ENCODE assay signal across 26 cellular contexts in the genomic region with DNA sequence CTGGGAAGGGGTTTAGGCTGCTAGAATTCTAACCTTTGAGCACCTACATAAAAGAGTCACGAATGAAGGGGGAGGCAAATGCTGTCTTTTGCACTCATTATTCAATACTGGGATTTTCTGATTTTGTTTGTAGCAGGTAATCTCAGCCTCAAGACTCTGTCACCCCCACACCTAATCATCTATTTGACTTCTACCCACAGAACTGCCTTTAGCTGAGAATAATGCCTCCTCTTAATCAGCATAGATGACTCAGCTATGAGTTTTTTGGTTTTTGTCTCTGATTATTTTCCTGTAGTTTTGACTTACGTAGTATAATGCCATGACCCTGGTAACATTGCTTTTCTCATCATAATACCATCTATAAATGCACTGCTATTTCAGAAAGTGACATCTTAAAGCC. TPM values are rescaled to one million over a fixed set of nuclear protein-coding genes. Genes with fewer than 3 reads are reported as not detected.
DNase-seq lines count a peak whose midpoint lies in the region; ATAC-seq, FAIRE-seq and TF ChIP-seq lines count a peak whose summit lies in the region.
"Had no signal": no experiment of that assay in that cellular context is flagged by ENCODE, and none has a peak within 500 bp of the region (broad histone marks: within the 10 kb centered on the region; RNA-seq: fewer than 3 reads in every experiment).

No MANE protein-coding gene starts in this region.

- H4K91ac ChIP-seq in H1 (replicated peaks; ENCODE audit: insufficient read length, low read length), result no peak overlapping the region

- H2AK5ac ChIP-seq in H1 (ENCODE audit: low read depth, low read length), result no peak overlapping the region

- no peaks in the 10 kb centered on the region for H3K36me3 Mint-ChIP-seq in activated CD4-positive, alpha-beta memory T cell treated with anti-CD3 and anti-CD28 coated beads for 36 hours
- H3K36me3 Mint-ChIP-seq: activated CD8-positive, alpha-beta memory T cell treated with anti-CD3 and anti-CD28 coated beads, Interleukin-2, amount 10 ng/mL, durations not matched to agents 7 days and 5 days; activated naive CD4-positive, alpha-beta T cell treated with anti-CD3 and anti-CD28 coated beads, Interleukin-2, amount 10 ng/mL, durations not matched to agents 7 days and 5 days; naive thymus-derived CD8-positive, alpha-beta T cell; stimulated activated memory B cell treated with anti-CD40 and anti-IgM and Interleukin-4, amounts not matched to agents 10 μg/mL and 1 μg/mL and 100 μg/mL, for 72 hours had no signal

- H3K27me3 Mint-ChIP-seq in activated CD4-positive, alpha-beta memory T cell treated with anti-CD3 and anti-CD28 coated beads for 36 hours, result no peaks in the 10 kb centered on the region
- H3K27me3 Mint-ChIP-seq: activated CD8-positive, alpha-beta memory T cell treated with anti-CD3 and anti-CD28 coated beads, Interleukin-2, amount 10 ng/mL, durations not matched to agents 7 days and 5 days; activated naive CD4-positive, alpha-beta T cell treated with anti-CD3 and anti-CD28 coated beads, Interleukin-2, amount 10 ng/mL, durations not matched to agents 7 days and 5 days; stimulated activated memory B cell treated with anti-CD40 and anti-IgM and Interleukin-4, amounts not matched to agents 10 μg/mL and 1 μg/mL and 100 μg/mL, for 72 hours had no signal

- H3K27me3 ChIP-seq in GM23248 (replicated peaks; ENCODE audit: insufficient read depth), result no peaks in the 10 kb centered on the region
- no peaks in the 10 kb centered on the region for H3K27me3 ChIP-seq in H1 (replicated peaks in 1 of 4; ENCODE audit: control insufficient read depth in 3 of 4, extremely low read depth in 1 of 4, insufficient read depth in 3 of 4, low read length in 3 of 4)
- H3K27me3 ChIP-seq: right atrium auricular region had no signal

- H3K4me3 ChIP-seq in GM23248, result no peak overlapping the region
- no peak overlapping the region for H3K4me3 ChIP-seq in H1 (ENCODE audit: extremely low read depth in 1 of 4, insufficient read depth in 2 of 4, low read depth in 3 of 4, low read length in 4 of 4)
- H3K4me3 ChIP-seq: right atrium auricular region had no signal

- no peaks in the 10 kb centered on the region for H3K79me2 ChIP-seq in GM23248 (ENCODE audit: insufficient read depth)
- no peaks in the 10 kb centered on the region for H3K79me2 ChIP-seq in H1 (ENCODE audit: control insufficient read depth in 1 of 2, insufficient read depth in 2 of 2, low read length in 2 of 2)

- no peak overlapping the region for H4K8ac ChIP-seq in H1 (ENCODE audit: extremely low read depth, insufficient read depth, low read length)

- H3K56ac ChIP-seq in H1 (replicated peaks; ENCODE audit: insufficient read length, low read depth, low read length), result no peak overlapping the region

- CTCF ChIA-PET in H1 (lab: Charles Lee; ENCODE audit: partially characterized antibody), result no interaction called here
- CTCF ChIA-PET in activated CD4-positive, alpha-beta memory T cell treated with anti-CD3 and anti-CD28 coated beads for 36 hours (lab: Charles Lee), result no interaction called here

- no peak overlapping the region for H4K5ac ChIP-seq in H1 (ENCODE audit: insufficient read length, low read depth, low read length)

- H4K20me1 ChIP-seq in GM23248 (ENCODE audit: insufficient read depth), result no peaks in the 10 kb centered on the region
- no peaks in the 10 kb centered on the region for H4K20me1 ChIP-seq in H1 (replicated peaks in 1 of 2; ENCODE audit: control insufficient read depth in 1 of 2, insufficient read depth in 2 of 2, low read length in 2 of 2)

- H2BK5ac ChIP-seq in H1 (ENCODE audit: low read depth, low read length), result no peak overlapping the region

- no peak overlapping the region for H3K14ac ChIP-seq in H1 (ENCODE audit: insufficient read length)

- no peak overlapping the region for H3K4me2 ChIP-seq in GM23248 (ENCODE audit: unreplicated experiment)
- H3K4me2 ChIP-seq in H1 (ENCODE audit: insufficient read depth in 1 of 2, low read depth in 2 of 2, low read length in 2 of 2), result no peak overlapping the region
- H3K4me2 ChIP-seq: KMS-11 had no signal

- H3K27ac Mint-ChIP-seq in activated CD4-positive, alpha-beta memory T cell treated with anti-CD3 and anti-CD28 coated beads for 36 hours, result no peak overlapping the region
- H3K27ac Mint-ChIP-seq: activated CD4-positive, alpha-beta T cell treated with anti-CD3 and anti-CD28 coated beads, Interleukin-2, amount 10 ng/mL, durations not matched to agents 7 days and 5 days; activated CD8-positive, alpha-beta memory T cell treated with anti-CD3 and anti-CD28 coated beads, Interleukin-2, amount 10 ng/mL, durations not matched to agents 7 days and 5 days; activated naive CD4-positive, alpha-beta T cell treated with anti-CD3 and anti-CD28 coated beads, Interleukin-2, amount 10 ng/mL, durations not matched to agents 7 days and 5 days; activated T-helper 1 cell treated with anti-CD3 and anti-CD28 coated beads, Interleukin-12 subunit alpha, Interleukin-12 subunit beta, Interleukin-2, Interleukin-4 antibody, amounts not matched to agents 30 ng/mL and 10 ng/mL and 1 ng/mL, durations not matched to agents 14 hours and 24 hours and 36 hours; naive thymus-derived CD8-positive, alpha-beta T cell; stimulated activated memory B cell treated with anti-CD40 and anti-IgM and Interleukin-4, amounts not matched to agents 10 μg/mL and 1 μg/mL and 100 μg/mL, for 72 hours had no signal

- no peak for TF ChIP-seq RAD21 in H1 (IDR thresholded peaks at IDR 0.05 in 1 of 2, conservative IDR thresholded peaks at IDR 0.05 in 1 of 2; ENCODE audit: low read depth in 2 of 2, low read length in 2 of 2)

- no peak for TF ChIP-seq CTCF in H1 (IDR thresholded peaks at IDR 0.05; ENCODE audit: control extremely low read depth in 1 of 3, insufficient read depth in 1 of 3, low read depth in 1 of 3, low read length in 3 of 3)

- no peak for TF ChIP-seq POLR2A in H1 (IDR thresholded peaks at IDR 0.05; ENCODE audit: control extremely low read depth in 1 of 2, low read depth in 2 of 2, low read length in 2 of 2)

- no peaks in the 10 kb centered on the region for H3K9me3 Mint-ChIP-seq in activated CD4-positive, alpha-beta memory T cell treated with anti-CD3 and anti-CD28 coated beads for 36 hours
- H3K9me3 Mint-ChIP-seq: activated CD4-positive, alpha-beta T cell treated with anti-CD3 and anti-CD28 coated beads, Interleukin-2, amount 10 ng/mL, durations not matched to agents 7 days and 5 days; activated naive CD4-positive, alpha-beta T cell treated with anti-CD3 and anti-CD28 coated beads, Interleukin-2, amount 10 ng/mL, durations not matched to agents 7 days and 5 days; activated T-helper 1 cell treated with anti-CD3 and anti-CD28 coated beads, Interleukin-12 subunit alpha, Interleukin-12 subunit beta, Interleukin-2, Interleukin-4 antibody, amounts not matched to agents 30 ng/mL and 10 ng/mL and 1 ng/mL, durations not matched to agents 14 hours and 24 hours and 36 hours; naive thymus-derived CD8-positive, alpha-beta T cell; stimulated activated memory B cell treated with anti-CD40 and anti-IgM and Interleukin-4, amounts not matched to agents 10 μg/mL and 1 μg/mL and 100 μg/mL, for 72 hours had no signal

- H2BK20ac ChIP-seq in H1 (ENCODE audit: low read length), result no peak overlapping the region

- H3K4ac ChIP-seq in H1 (replicated peaks; ENCODE audit: insufficient read length, low read depth, low read length), result no peak overlapping the region

- H2AFZ ChIP-seq in GM23248 (no peak overlapping the region), H1 (ENCODE audit: low read length) (peak overlapping the region; percentile 3; the same call in 1 of the 2 replicates)

- 8 to 15% methylated on average over 2 of the region's 2 CpGs for WGBS in GM23248 (ENCODE audit: low coverage in 1 of 2, low lambda C conversion rate in 2 of 2, missing lambda C conversion rate in 2 of 2), 2 experiments
- WGBS in H1 (ENCODE audit: extremely low coverage in 1 of 2, insufficient coverage in 1 of 2, insufficient read length in 1 of 2, insufficient replicate concordance in 2 of 2, low coverage in 1 of 2, low lambda C conversion rate in 2 of 2, missing lambda C conversion rate in 1 of 2), 2 experiments, result 86% methylated on average over 2 of the region's 2 CpGs; no CpG with 5 or more reads in 1 of the 2 experiments

- no peak overlapping the region for H3K23ac ChIP-seq in H1 (ENCODE audit: insufficient read length)

- intact Hi-C loops in activated CD4-positive, alpha-beta memory T cell treated with anti-CD3 and anti-CD28 coated beads for 36 hours (cut with micrococcal nuclease), result no loop called here

- no peak overlapping the region for H3K27ac ChIP-seq in GM23248
- no peak overlapping the region for H3K27ac ChIP-seq in H1 (ENCODE audit: low read depth, low read length)
- H3K27ac ChIP-seq: KMS-11, right atrium auricular region had no signal

- no peak overlapping the region for H2BK120ac ChIP-seq in H1 (replicated peaks; ENCODE audit: low read depth, low read length)

- no peaks in the 10 kb centered on the region for H3K79me1 ChIP-seq in H1 (ENCODE audit: low read depth, low read length)

- POLR2A ChIA-PET in H1 (lab: Charles Lee; ENCODE audit: partially characterized antibody), result no interaction called here
- POLR2A ChIA-PET in activated CD4-positive, alpha-beta memory T cell treated with anti-CD3 and anti-CD28 coated beads for 36 hours (lab: Charles Lee), result no interaction called here

- FAIRE-seq in H1 (lab: Jason Lieb, UNC), result no peak

- H3F3A ChIP-seq in GM23248 (ENCODE audit: insufficient read depth), result 0 out of 2 replicates have a peak, but pooled peaks cover 9% of the 10 kb centered on the region

- in situ Hi-C loops in GM23248 (cut with MboI), result no loop called here

- H3K4me1 ChIP-seq in GM23248 (ENCODE audit: insufficient read depth) (peaks cover 12% of the 10 kb centered on the region; the same call in 1 of the 2 replicates), H1 (replicated peaks in 1 of 4; ENCODE audit: control insufficient read depth in 3 of 4, insufficient read depth in 4 of 4, low read length in 3 of 4) (peaks cover 0 to 16% (median 0%) of the 10 kb centered on the region in 4 experiments; a peak in 3 of 7 replicates)
- H3K4me1 ChIP-seq: BE2C, right atrium auricular region had no signal

- DNase-seq in GM23248 (peak; percentile 64), RKO (ENCODE audit: low spot score) (peak; percentile 33), H1 (ENCODE audit: low read depth in 1 of 2, low spot score in 2 of 2) (no peak), kidney tubule cell (ENCODE audit: low spot score) (peak; percentile 17), NCI-H748 treated with DMSO at 0.1 percent for 48 hours (lab: John Stamatoyannopoulos, UW) (no peak)
- DNase-seq in activated CD4-positive, alpha-beta memory T cell treated with anti-CD3 and anti-CD28 coated beads for 36 hours, result no peak
- DNase-seq: activated CD4-positive, alpha-beta T cell treated with anti-CD3 and anti-CD28 coated beads, Interleukin-2, amount 10 ng/mL, durations not matched to agents 7 days and 5 days; activated CD8-positive, alpha-beta memory T cell treated with anti-CD3 and anti-CD28 coated beads, Interleukin-2, amount 10 ng/mL, durations not matched to agents 7 days and 5 days; activated naive CD4-positive, alpha-beta T cell treated with anti-CD3 and anti-CD28 coated beads, Interleukin-2, amount 10 ng/mL, durations not matched to agents 7 days and 5 days; anterior cingulate cortex; BE2C; DMS53; islet precursor cell; midbrain; naive thymus-derived CD8-positive, alpha-beta T cell; NCI-H774; stimulated activated CD4-positive, alpha-beta T cell treated with anti-CD3 and anti-CD28 coated beads, Interleukin-4, amount 100 ng/mL, for 1 hour; T-helper 2 cell had no signal

- TF ChIP-seq EP300 in H1 (IDR thresholded peaks at IDR 0.05; ENCODE audit: borderline replicate concordance in 1 of 2, low read depth in 2 of 2, low read length in 2 of 2), result no peak

- H3K9ac ChIP-seq in GM23248 (no peak overlapping the region), H1 (replicated peaks in 1 of 4; ENCODE audit: extremely low read depth in 1 of 4, low read depth in 3 of 4, low read length in 3 of 4) (no peak overlapping the region)
- H3K9ac ChIP-seq: KMS-11 had no signal

- ATAC-seq in GM18517 (IDR thresholded peaks at IDR 0.05; ENCODE audit: unreplicated experiment), result no peak
- ATAC-seq in GM19463 (IDR thresholded peaks at IDR 0.05; ENCODE audit: unreplicated experiment), result no peak
- ATAC-seq: activated CD8-positive, alpha-beta memory T cell treated with anti-CD3 and anti-CD28 coated beads, Interleukin-2, amount 10 ng/mL, durations not matched to agents 7 days and 5 days; naive thymus-derived CD8-positive, alpha-beta T cell; SK-N-SH treated with all-trans-retinoic acid at 6 μM for 48 hours; stimulated activated memory B cell treated with anti-CD40 and anti-IgM and Interleukin-4, amounts not matched to agents 10 μg/mL and 1 μg/mL and 100 μg/mL, for 72 hours had no signal

- no peak overlapping the region for H2BK15ac ChIP-seq in H1 (ENCODE audit: low read length)

- H3K9me3 ChIP-seq in GM23248 (ENCODE audit: low read depth) (no peaks in the 10 kb centered on the region), H1 (ENCODE audit: insufficient read depth in 2 of 2, low read depth in 1 of 2, low read length in 1 of 2) (no peaks in the 10 kb centered on the region)
- H3K9me3 ChIP-seq: BE2C, right atrium auricular region had no signal

- no peak overlapping the region for H2BK12ac ChIP-seq in H1 (ENCODE audit: low read depth, low read length)

- no peaks in the 10 kb centered on the region for H3K23me2 ChIP-seq in H1 (ENCODE audit: low read depth, low read length)

- H3K4me1 Mint-ChIP-seq in activated CD4-positive, alpha-beta memory T cell treated with anti-CD3 and anti-CD28 coated beads for 36 hours (ENCODE audit: low read depth), result no peaks in the 10 kb centered on the region
- H3K4me1 Mint-ChIP-seq: activated CD4-positive, alpha-beta T cell treated with anti-CD3 and anti-CD28 coated beads, Interleukin-2, amount 10 ng/mL, durations not matched to agents 7 days and 5 days; activated CD8-positive, alpha-beta memory T cell treated with anti-CD3 and anti-CD28 coated beads, Interleukin-2, amount 10 ng/mL, durations not matched to agents 7 days and 5 days; activated naive CD4-positive, alpha-beta T cell treated with anti-CD3 and anti-CD28 coated beads, Interleukin-2, amount 10 ng/mL, durations not matched to agents 7 days and 5 days; naive thymus-derived CD8-positive, alpha-beta T cell; stimulated activated memory B cell treated with anti-CD40 and anti-IgM and Interleukin-4, amounts not matched to agents 10 μg/mL and 1 μg/mL and 100 μg/mL, for 72 hours had no signal

- H3K36me3 ChIP-seq in GM23248 (ENCODE audit: low read depth) (no peaks in the 10 kb centered on the region), H1 (ENCODE audit: control insufficient read depth in 2 of 4, insufficient read depth in 4 of 4, low read length in 3 of 4) (no peaks in the 10 kb centered on the region)
- H3K36me3 ChIP-seq: BE2C, right atrium auricular region had no signal

- H3K18ac ChIP-seq in H1 (ENCODE audit: extremely low read depth, low read length), result no peak overlapping the region

- no peaks in the 10 kb centered on the region for H3K9me2 ChIP-seq in GM23248 (ENCODE audit: insufficient read depth)

- no peak overlapping the region for H3K4me3 Mint-ChIP-seq in activated CD4-positive, alpha-beta memory T cell treated with anti-CD3 and anti-CD28 coated beads for 36 hours
- H3K4me3 Mint-ChIP-seq: activated CD4-positive, alpha-beta T cell treated with anti-CD3 and anti-CD28 coated beads, Interleukin-2, amount 10 ng/mL, durations not matched to agents 7 days and 5 days; activated CD8-positive, alpha-beta memory T cell treated with anti-CD3 and anti-CD28 coated beads, Interleukin-2, amount 10 ng/mL, durations not matched to agents 7 days and 5 days; activated naive CD4-positive, alpha-beta T cell treated with anti-CD3 and anti-CD28 coated beads, Interleukin-2, amount 10 ng/mL, durations not matched to agents 7 days and 5 days; activated T-helper 1 cell treated with anti-CD3 and anti-CD28 coated beads, Interleukin-12 subunit alpha, Interleukin-12 subunit beta, Interleukin-2, Interleukin-4 antibody, amounts not matched to agents 30 ng/mL and 10 ng/mL and 1 ng/mL, durations not matched to agents 14 hours and 24 hours and 36 hours; naive thymus-derived CD8-positive, alpha-beta T cell; stimulated activated memory B cell treated with anti-CD40 and anti-IgM and Interleukin-4, amounts not matched to agents 10 μg/mL and 1 μg/mL and 100 μg/mL, for 72 hours had no signal

RNA-seq across cellular contexts. Expression of gene CACNB2, which starts 42.7 kb away (rescaled TPM):
- 0.32 and 3.7 TPM in 2 replicates for total RNA-seq in GM23248 (2014; rRNA removed; shearing (Covaris generic))
- 0.23 and 0.31 TPM in 2 replicates for polyA plus RNA-seq in GM23248 (2016; fragmentation: Nextera tagmentation; extraction: Ambion mirVana)
- 2.4 and 3.2 TPM in 2 replicates for total RNA-seq in H1 (2021; fragmentation: NEBNext Ultra II Directional; extraction: Animal tissue kit (Norgen Biotek cat#: 25700))
- polyA plus RNA-seq in H1 (2011; rRNA removed), result 1.9 and 2.4 TPM in 2 replicates
- polyA plus RNA-seq in H1 (2011; cell fraction: cytosol; rRNA removed), result 2.2 TPM
- 10.5 TPM for polyA plus RNA-seq in H1 (2011; cell fraction: nucleus; rRNA removed)
- polyA plus RNA-seq in H1 (2012, experiment 1 of 2), result 1.8 to 3.2 TPM (median 2.7 TPM) in 4 replicates
- polyA plus RNA-seq in H1 (2012, experiment 2 of 2), result 0.14 TPM
- polyA plus RNA-seq in H1 (2013, experiment 1 of 2), result 2.0 TPM
- 1.7 TPM for polyA plus RNA-seq in H1 (2013, experiment 2 of 2)
- polyA minus RNA-seq in H1 (2011; rRNA and poly(A)+ RNA removed), result 8.9 and 10.2 TPM in 2 replicates
- polyA minus RNA-seq in H1 (2011; cell fraction: cytosol; rRNA and poly(A)+ RNA removed), result 4.8 TPM
- 12.8 TPM for polyA minus RNA-seq in H1 (2011; cell fraction: nucleus; rRNA and poly(A)+ RNA removed)
- total RNA-seq in activated CD4-positive, alpha-beta memory T cell treated with anti-CD3 and anti-CD28 coated beads for 36 hours, result not detected
- total RNA-seq: activated CD4-positive, alpha-beta T cell treated with anti-CD3 and anti-CD28 coated beads, Interleukin-2, amount 10 ng/mL, durations not matched to agents 7 days and 5 days; activated CD8-positive, alpha-beta memory T cell treated with anti-CD3 and anti-CD28 coated beads, Interleukin-2, amount 10 ng/mL, durations not matched to agents 7 days and 5 days; epithelial cell of proximal tubule; naive thymus-derived CD8-positive, alpha-beta T cell had no signal

Comparison
In these comparisons a context has a peak if more than half of its experiments do, and no peak if none do; other contexts are left out.
1. DNase-seq: peak in GM23248 (single experiment), RKO (single experiment) and kidney tubule cell (single experiment); none in H1 (0 of 2), activated CD4-positive, alpha-beta memory T cell treated with anti-CD3 and anti-CD28 coated beads for 36 hours (single experiment) and NCI-H748 treated with DMSO at 0.1 percent for 48 hours (single experiment).